Comparison of ENCODE assay signal across 3 cellular contexts in the genomic region with DNA sequence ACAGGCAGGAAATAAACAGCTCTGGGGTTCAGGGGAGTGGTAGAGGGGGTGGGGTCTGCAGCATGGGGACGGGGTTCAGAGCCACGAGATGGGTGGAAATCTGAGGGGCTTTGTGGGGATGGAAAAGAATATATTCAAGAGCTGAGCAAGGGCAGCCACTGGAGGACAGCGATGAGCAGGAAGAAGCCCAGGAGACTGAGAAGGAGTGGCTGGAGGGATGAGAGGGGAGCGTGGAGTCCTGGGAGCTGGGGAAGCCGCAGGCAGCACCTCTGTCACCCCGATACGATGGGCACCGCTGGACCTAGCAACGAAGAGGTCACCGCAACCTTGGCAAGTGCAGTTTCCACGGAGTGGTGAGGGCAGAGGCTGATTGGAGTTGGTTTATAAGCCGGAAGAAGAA.
TF ChIP-seq lines count a peak whose summit lies in the region.

No MANE protein-coding gene starts in this region.

TF ChIP-seq in SK-N-SH, 30 proteins besides CTCF, POLR2A, EP300 and RAD21 (continued from another document):
- TF ChIP-seq NRF1 (IDR thresholded peaks at IDR 0.05; ENCODE audit: low read depth, low read length): no peak
- TF ChIP-seq ELF1 (IDR thresholded peaks at IDR 0.05): no peak
- no peak for TF ChIP-seq POLR2AphosphoS5 (IDR thresholded peaks at IDR 0.05; ENCODE audit: low read depth, low read length)
- TF ChIP-seq, protein P1, sequence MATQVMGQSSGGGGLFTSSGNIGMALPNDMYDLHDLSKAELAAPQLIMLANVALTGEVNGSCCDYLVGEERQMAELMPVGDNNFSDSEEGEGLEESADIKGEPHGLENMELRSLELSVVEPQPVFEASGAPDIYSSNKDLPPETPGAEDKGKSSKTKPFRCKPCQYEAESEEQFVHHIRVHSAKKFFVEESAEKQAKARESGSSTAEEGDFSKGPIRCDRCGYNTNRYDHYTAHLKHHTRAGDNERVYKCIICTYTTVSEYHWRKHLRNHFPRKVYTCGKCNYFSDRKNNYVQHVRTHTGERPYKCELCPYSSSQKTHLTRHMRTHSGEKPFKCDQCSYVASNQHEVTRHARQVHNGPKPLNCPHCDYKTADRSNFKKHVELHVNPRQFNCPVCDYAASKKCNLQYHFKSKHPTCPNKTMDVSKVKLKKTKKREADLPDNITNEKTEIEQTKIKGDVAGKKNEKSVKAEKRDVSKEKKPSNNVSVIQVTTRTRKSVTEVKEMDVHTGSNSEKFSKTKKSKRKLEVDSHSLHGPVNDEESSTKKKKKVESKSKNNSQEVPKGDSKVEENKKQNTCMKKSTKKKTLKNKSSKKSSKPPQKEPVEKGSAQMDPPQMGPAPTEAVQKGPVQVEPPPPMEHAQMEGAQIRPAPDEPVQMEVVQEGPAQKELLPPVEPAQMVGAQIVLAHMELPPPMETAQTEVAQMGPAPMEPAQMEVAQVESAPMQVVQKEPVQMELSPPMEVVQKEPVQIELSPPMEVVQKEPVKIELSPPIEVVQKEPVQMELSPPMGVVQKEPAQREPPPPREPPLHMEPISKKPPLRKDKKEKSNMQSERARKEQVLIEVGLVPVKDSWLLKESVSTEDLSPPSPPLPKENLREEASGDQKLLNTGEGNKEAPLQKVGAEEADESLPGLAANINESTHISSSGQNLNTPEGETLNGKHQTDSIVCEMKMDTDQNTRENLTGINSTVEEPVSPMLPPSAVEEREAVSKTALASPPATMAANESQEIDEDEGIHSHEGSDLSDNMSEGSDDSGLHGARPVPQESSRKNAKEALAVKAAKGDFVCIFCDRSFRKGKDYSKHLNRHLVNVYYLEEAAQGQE (IDR thresholded peaks at IDR 0.05; ENCODE audit: low read depth, low read length): no peak
- TF ChIP-seq, protein P2, sequence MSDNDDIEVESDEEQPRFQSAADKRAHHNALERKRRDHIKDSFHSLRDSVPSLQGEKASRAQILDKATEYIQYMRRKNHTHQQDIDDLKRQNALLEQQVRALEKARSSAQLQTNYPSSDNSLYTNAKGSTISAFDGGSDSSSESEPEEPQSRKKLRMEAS (IDR thresholded peaks at IDR 0.05; ENCODE audit: low read depth): no peak
- TF ChIP-seq FOSL2 (IDR thresholded peaks at IDR 0.05; ENCODE audit: borderline replicate concordance, low read depth): no peak

TF ChIP-seq in SK-N-SH treated with all-trans-retinoic acid at 6 μM for 48 hours, 23 proteins besides CTCF, POLR2A, EP300 and RAD21 (continued from another document):
- TF ChIP-seq, protein P3, sequence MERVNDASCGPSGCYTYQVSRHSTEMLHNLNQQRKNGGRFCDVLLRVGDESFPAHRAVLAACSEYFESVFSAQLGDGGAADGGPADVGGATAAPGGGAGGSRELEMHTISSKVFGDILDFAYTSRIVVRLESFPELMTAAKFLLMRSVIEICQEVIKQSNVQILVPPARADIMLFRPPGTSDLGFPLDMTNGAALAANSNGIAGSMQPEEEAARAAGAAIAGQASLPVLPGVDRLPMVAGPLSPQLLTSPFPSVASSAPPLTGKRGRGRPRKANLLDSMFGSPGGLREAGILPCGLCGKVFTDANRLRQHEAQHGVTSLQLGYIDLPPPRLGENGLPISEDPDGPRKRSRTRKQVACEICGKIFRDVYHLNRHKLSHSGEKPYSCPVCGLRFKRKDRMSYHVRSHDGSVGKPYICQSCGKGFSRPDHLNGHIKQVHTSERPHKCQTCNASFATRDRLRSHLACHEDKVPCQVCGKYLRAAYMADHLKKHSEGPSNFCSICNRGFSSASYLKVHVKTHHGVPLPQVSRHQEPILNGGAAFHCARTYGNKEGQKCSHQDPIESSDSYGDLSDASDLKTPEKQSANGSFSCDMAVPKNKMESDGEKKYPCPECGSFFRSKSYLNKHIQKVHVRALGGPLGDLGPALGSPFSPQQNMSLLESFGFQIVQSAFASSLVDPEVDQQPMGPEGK (CRISPR knock-in tag; IDR thresholded peaks at IDR 0.05; ENCODE audit: borderline replicate concordance): no peak
- TF ChIP-seq ZFP30 (CRISPR knock-in tag; IDR thresholded peaks at IDR 0.05) (no peak), ESRRG (CRISPR knock-in tag; IDR thresholded peaks at IDR 0.05) (no peak), OSR1 (CRISPR knock-in tag; IDR thresholded peaks at IDR 0.05) (no peak), RARB (CRISPR knock-in tag; IDR thresholded peaks at IDR 0.05) (no peak), ISL1 (CRISPR knock-in tag; IDR thresholded peaks at IDR 0.05) (no peak), ZFP3 (CRISPR knock-in tag; IDR thresholded peaks at IDR 0.05) (no peak), ARNTL (CRISPR knock-in tag; IDR thresholded peaks at IDR 0.05; ENCODE audit: borderline replicate concordance, low read depth) (no peak), ZNF8 (CRISPR knock-in tag; IDR thresholded peaks at IDR 0.05) (no peak), SNAI2 (CRISPR knock-in tag; IDR thresholded peaks at IDR 0.05) (no peak), TCF4 (CRISPR knock-in tag; IDR thresholded peaks at IDR 0.05; ENCODE audit: borderline replicate concordance) (no peak), TOX (CRISPR knock-in tag; IDR thresholded peaks at IDR 0.05; ENCODE audit: borderline replicate concordance) (no peak), BACH2 (CRISPR knock-in tag; IDR thresholded peaks at IDR 0.05; ENCODE audit: borderline replicate concordance) (no peak)
- TF ChIP-seq, protein P4, sequence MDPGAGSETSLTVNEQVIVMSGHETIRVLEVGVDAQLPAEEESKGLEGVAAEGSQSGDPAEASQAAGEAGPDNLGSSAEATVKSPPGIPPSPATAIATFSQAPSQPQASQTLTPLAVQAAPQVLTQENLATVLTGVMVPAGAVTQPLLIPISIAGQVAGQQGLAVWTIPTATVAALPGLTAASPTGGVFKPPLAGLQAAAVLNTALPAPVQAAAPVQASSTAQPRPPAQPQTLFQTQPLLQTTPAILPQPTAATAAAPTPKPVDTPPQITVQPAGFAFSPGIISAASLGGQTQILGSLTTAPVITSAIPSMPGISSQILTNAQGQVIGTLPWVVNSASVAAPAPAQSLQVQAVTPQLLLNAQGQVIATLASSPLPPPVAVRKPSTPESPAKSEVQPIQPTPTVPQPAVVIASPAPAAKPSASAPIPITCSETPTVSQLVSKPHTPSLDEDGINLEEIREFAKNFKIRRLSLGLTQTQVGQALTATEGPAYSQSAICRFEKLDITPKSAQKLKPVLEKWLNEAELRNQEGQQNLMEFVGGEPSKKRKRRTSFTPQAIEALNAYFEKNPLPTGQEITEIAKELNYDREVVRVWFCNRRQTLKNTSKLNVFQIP (CRISPR knock-in tag; IDR thresholded peaks at IDR 0.05; ENCODE audit: borderline replicate concordance, low read depth): no peak
- TF ChIP-seq, protein P5, sequence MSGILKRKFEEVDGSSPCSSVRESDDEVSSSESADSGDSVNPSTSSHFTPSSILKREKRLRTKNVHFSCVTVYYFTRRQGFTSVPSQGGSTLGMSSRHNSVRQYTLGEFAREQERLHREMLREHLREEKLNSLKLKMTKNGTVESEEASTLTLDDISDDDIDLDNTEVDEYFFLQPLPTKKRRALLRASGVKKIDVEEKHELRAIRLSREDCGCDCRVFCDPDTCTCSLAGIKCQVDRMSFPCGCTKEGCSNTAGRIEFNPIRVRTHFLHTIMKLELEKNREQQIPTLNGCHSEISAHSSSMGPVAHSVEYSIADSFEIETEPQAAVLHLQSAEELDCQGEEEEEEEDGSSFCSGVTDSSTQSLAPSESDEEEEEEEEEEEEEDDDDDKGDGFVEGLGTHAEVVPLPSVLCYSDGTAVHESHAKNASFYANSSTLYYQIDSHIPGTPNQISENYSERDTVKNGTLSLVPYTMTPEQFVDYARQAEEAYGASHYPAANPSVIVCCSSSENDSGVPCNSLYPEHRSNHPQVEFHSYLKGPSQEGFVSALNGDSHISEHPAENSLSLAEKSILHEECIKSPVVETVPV (CRISPR knock-in tag; IDR thresholded peaks at IDR 0.05): no peak

TF ChIP-seq in GM12891, 5 proteins besides CTCF, POLR2A, EP300 and RAD21 (continued from another document):
- TF ChIP-seq POU2F2 (IDR thresholded peaks at IDR 0.05; ENCODE audit: low read depth, low read length) (no peak), PAX5 (IDR thresholded peaks at IDR 0.05; ENCODE audit: insufficient read depth, low read length, severe bottlenecking) (no peak), POLR2AphosphoS5 (IDR thresholded peaks at IDR 0.05; ENCODE audit: low read depth, low read length) (no peak), TAF1 (IDR thresholded peaks at IDR 0.05; ENCODE audit: low read depth, low read length) (no peak)
